8 cellular contexts compared by ENCODE assay signal in genomic region chr11:73598719-73599379, GRCh38. TPM values are rescaled to one million over a fixed set of nuclear protein-coding genes. Genes with fewer than 3 reads are reported as not detected.
DNase-seq lines count a peak whose midpoint lies in the region; ATAC-seq, FAIRE-seq and TF ChIP-seq lines count a peak whose summit lies in the region.

No MANE protein-coding gene starts in this region.

- H3K27me3 ChIP-seq in AG04450 (ENCODE audit: control insufficient read depth, insufficient read depth, low read length) (no peaks in the 10 kb centered on the region), hepatocyte (no peaks in the 10 kb centered on the region)

- H2AFZ ChIP-seq in hepatocyte = peak overlapping the region; percentile 96

- FAIRE-seq in RCC 7860 (lab: Jason Lieb, UNC) = no peak

- H3K4me3 ChIP-seq in AG04450 (ENCODE audit: low read depth, low read length) (peak overlapping the region; percentile 80), hepatocyte (peak overlapping the region; percentile 5)

- TF ChIP-seq CTCF in AG04450 (IDR thresholded peaks at IDR 0.05; ENCODE audit: low read depth, low read length) (no peak), hepatocyte (IDR thresholded peaks at IDR 0.05; ENCODE audit: poor library complexity) (no peak)

- H3K4me2 ChIP-seq in hepatocyte = peak overlapping the region; percentile 72

- no peaks in the 10 kb centered on the region for H4K20me1 ChIP-seq in hepatocyte (ENCODE audit: insufficient read depth, poor library complexity, severe bottlenecking)

- H3K9me3 Mint-ChIP-seq in stimulated activated naive CD8-positive, alpha-beta T cell treated with anti-CD3 and anti-CD28 coated beads, Interleukin-15, amount 100 ng/mL, for 72 hours = no peaks in the 10 kb centered on the region

- WGBS in hepatocyte (ENCODE audit: low lambda C conversion rate, missing lambda C conversion rate) = 48% methylated on average over 20 of the region's 20 CpGs

- peak overlapping the region; percentile 91 for H3K27ac Mint-ChIP-seq in T-helper 17 cell
- H3K27ac Mint-ChIP-seq in stimulated activated naive CD8-positive, alpha-beta T cell treated with anti-CD3 and anti-CD28 coated beads, Interleukin-15, amount 100 ng/mL, for 72 hours = peak overlapping the region; percentile 97

- peak overlapping the region; percentile 89 for H3K4me3 Mint-ChIP-seq in T-helper 17 cell
- peak overlapping the region; percentile 93 to 94 for H3K4me3 Mint-ChIP-seq in stimulated activated naive CD8-positive, alpha-beta T cell treated with anti-CD3 and anti-CD28 coated beads, Interleukin-15, amount 100 ng/mL, for 72 hours

- CTCF ChIA-PET in AG04450 (lab: Charles Lee) = interaction anchor here (0.8 to 2.7 kb wide), 4 partner anchors 27 to 196 kb away, joined by 3 to 11 read pairs (median 3); no protein-coding TSS in a partner anchor

- ATAC-seq in GM19023 (IDR thresholded peaks at IDR 0.05; ENCODE audit: unreplicated experiment) (peak; percentile 2), T-helper 17 cell (no peak), HG02798 (IDR thresholded peaks at IDR 0.05; ENCODE audit: poor library complexity, unreplicated experiment) (no peak)
- ATAC-seq in stimulated activated naive CD8-positive, alpha-beta T cell treated with anti-CD3 and anti-CD28 coated beads, Interleukin-15, amount 100 ng/mL, for 72 hours = peak; percentile 2

- no peaks in the 10 kb centered on the region for H3K9me2 ChIP-seq in hepatocyte (replicated peaks; ENCODE audit: insufficient read depth)

- no peaks in the 10 kb centered on the region for H3K36me3 Mint-ChIP-seq in T-helper 17 cell (ENCODE audit: low read depth)

- no peaks in the 10 kb centered on the region for H3K36me3 ChIP-seq in hepatocyte (replicated peaks; ENCODE audit: insufficient read depth, low read depth)

- H3K79me2 ChIP-seq in hepatocyte = peaks cover 38% of the 10 kb centered on the region

- H3K9me3 ChIP-seq in AG04450 (ENCODE audit: control insufficient read depth, insufficient read depth, low read length) (no peaks in the 10 kb centered on the region), T-helper 17 cell (ENCODE audit: control insufficient read depth, low read length, poor library complexity, severe bottlenecking) (no peaks in the 10 kb centered on the region), hepatocyte (ENCODE audit: low read depth) (no peaks in the 10 kb centered on the region)

- H3K4me1 Mint-ChIP-seq in T-helper 17 cell = peaks cover 29% of the 10 kb centered on the region
- peaks cover 42% of the 10 kb centered on the region for H3K4me1 Mint-ChIP-seq in stimulated activated naive CD8-positive, alpha-beta T cell treated with anti-CD3 and anti-CD28 coated beads, Interleukin-15, amount 100 ng/mL, for 72 hours

- H3K27ac ChIP-seq in AG04450 (ENCODE audit: low read depth, low read length) (peak overlapping the region; percentile 43), hepatocyte (peak overlapping the region; percentile 77)

- no peak for DNase-seq in AG04450 (ENCODE audit: low read depth, low spot score)
- no peak for DNase-seq in T-helper 17 cell
- no peak for DNase-seq in hepatocyte (ENCODE audit: low spot score)
- DNase-seq in stimulated activated naive CD8-positive, alpha-beta T cell treated with anti-CD3 and anti-CD28 coated beads, Interleukin-15, amount 100 ng/mL, for 72 hours = no peak
- no peak for DNase-seq in RCC 7860 (ENCODE audit: low spot score)
- no peak for DNase-seq in stimulated activated CD4-positive, alpha-beta T cell treated with anti-CD3 and anti-CD28 coated beads, Interleukin-4, amount 100 ng/mL, for 24 hours

- POLR2A ChIA-PET in AG04450 (lab: Yijun Ruan, JAX) = interaction anchor here (0.7 to 1.3 kb wide), 2 partner anchors 48 to 108 kb away, joined by 3 read pairs; no protein-coding TSS in a partner anchor

- H3K27me3 Mint-ChIP-seq in T-helper 17 cell = peaks cover 4% of the 10 kb centered on the region
- no peaks in the 10 kb centered on the region for H3K27me3 Mint-ChIP-seq in stimulated activated naive CD8-positive, alpha-beta T cell treated with anti-CD3 and anti-CD28 coated beads, Interleukin-15, amount 100 ng/mL, for 72 hours

- no peaks in the 10 kb centered on the region for H3K4me1 ChIP-seq in hepatocyte (ENCODE audit: insufficient read depth)

RNA-seq across cellular contexts. Expression of gene FAM168A, which starts 0.9 kb away (rescaled TPM):
- polyA plus RNA-seq in AG04450 (2011; rRNA removed) (21.3 and 23.6 TPM in 2 replicates), hepatocyte (5.7 and 6.3 TPM in 2 replicates)
- 36.7 and 50.2 TPM in 2 replicates for polyA minus RNA-seq in AG04450 (2011; rRNA and poly(A)+ RNA removed)
- total RNA-seq in T-helper 17 cell (10 to 100 TPM; 21.1 to 22.2 TPM), hepatocyte (21.1 and 24.5 TPM in 2 replicates)

RNA-seq across cellular contexts. Expression of gene PLEKHB1, which starts 47.5 kb away (rescaled TPM):
- polyA plus RNA-seq in AG04450 (2011; rRNA removed) = 0.61 and 0.78 TPM in 2 replicates
- polyA minus RNA-seq in AG04450 (2011; rRNA and poly(A)+ RNA removed) = 0.14 and 0.48 TPM in 2 replicates
- 10 to 100 TPM; 26.5 to 33.8 TPM for total RNA-seq in T-helper 17 cell
- 8.9 and 12.2 TPM in 2 replicates for total RNA-seq in hepatocyte
- polyA plus RNA-seq in hepatocyte = 14.3 and 14.8 TPM in 2 replicates

Comparison
In these comparisons a context has a peak if more than half of its experiments do, and no peak if none do; other contexts are left out.
1. ATAC-seq: peak in GM19023 (single experiment) and stimulated activated naive CD8-positive, alpha-beta T cell treated with anti-CD3 and anti-CD28 coated beads, Interleukin-15, amount 100 ng/mL, for 72 hours (single experiment); none in T-helper 17 cell (single experiment) and HG02798 (single experiment).